8 cellular contexts compared by ENCODE assay signal in the genomic region with DNA sequence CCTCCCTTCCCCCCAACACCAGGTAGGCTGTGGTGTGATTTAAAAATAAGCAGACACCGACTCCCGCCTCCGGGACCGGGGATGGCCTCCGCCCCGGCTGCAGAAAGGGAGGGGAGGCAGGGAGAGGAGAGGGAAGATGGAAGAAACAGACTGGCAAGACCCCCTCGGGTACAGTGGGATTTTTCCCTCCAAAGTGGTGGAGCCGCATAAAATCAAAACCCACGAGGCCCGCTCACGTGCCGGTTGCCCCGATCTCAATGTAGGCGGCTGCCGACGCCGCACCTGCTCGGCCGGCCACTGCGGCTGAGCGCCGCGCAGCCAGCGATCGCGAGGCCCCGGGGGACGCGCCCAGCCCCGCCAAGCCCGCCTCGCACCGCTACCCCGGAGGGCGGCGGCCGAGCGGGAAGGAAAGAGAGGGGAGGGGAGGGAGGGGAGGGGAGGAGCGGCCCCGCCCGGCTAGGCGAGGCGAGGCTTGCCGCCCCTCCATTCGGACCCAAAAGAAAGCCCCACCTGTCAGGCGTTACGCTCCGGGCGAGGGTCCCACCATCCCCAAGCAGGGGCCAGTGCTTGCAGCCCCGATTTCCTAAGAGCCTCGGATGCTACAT. TPM values are rescaled to one million over a fixed set of nuclear protein-coding genes. Genes with fewer than 3 reads are reported as not detected.
DNase-seq lines count a peak whose midpoint lies in the region; ATAC-seq, FAIRE-seq and TF ChIP-seq lines count a peak whose summit lies in the region.

No MANE protein-coding gene starts in this region.

- no peaks in the 10 kb centered on the region for H3K36me3 ChIP-seq in BE2C
- no peaks in the 10 kb centered on the region for H3K36me3 ChIP-seq in sigmoid colon

- H3K27ac ChIP-seq in sigmoid colon = peak overlapping the region in 1 of 4 donors; percentile 44

- DNase-seq in BE2C (peak; percentile 52), HTR-8/SVneo (ENCODE audit: insufficient read length, low spot score) (peak; percentile 25), glutamatergic neuron (peak; percentile 87), sigmoid colon (no peak), SIG-M5 (lab: John Stamatoyannopoulos, UW) (no peak), GF-D8 (lab: John Stamatoyannopoulos, UW) (no peak)
- peak; percentile 71 for DNase-seq in activated CD4-positive, alpha-beta T cell treated with anti-CD3 and anti-CD28 coated beads, Interleukin-2, amount 10 ng/mL, durations not matched to agents 24 days and 14 days

- H3K4me1 Mint-ChIP-seq in activated CD4-positive, alpha-beta T cell treated with anti-CD3 and anti-CD28 coated beads, Interleukin-2, amount 10 ng/mL, durations not matched to agents 24 days and 14 days = peaks cover 10% of the 10 kb centered on the region
- peaks cover 27% of the 10 kb centered on the region for H3K4me1 Mint-ChIP-seq in glutamatergic neuron (ENCODE audit: low read depth, unreplicated experiment)

- TF ChIP-seq EP300 in sigmoid colon (IDR thresholded peaks at IDR 0.05) = no peak

- H3K27ac Mint-ChIP-seq in activated CD4-positive, alpha-beta T cell treated with anti-CD3 and anti-CD28 coated beads, Interleukin-2, amount 10 ng/mL, durations not matched to agents 24 days and 14 days = peak overlapping the region; percentile 62
- peak overlapping the region; percentile 96 for H3K27ac Mint-ChIP-seq in glutamatergic neuron (ENCODE audit: unreplicated experiment)

- H3K9me3 Mint-ChIP-seq in activated CD4-positive, alpha-beta T cell treated with anti-CD3 and anti-CD28 coated beads, Interleukin-2, amount 10 ng/mL, durations not matched to agents 24 days and 14 days = no peaks in the 10 kb centered on the region
- peaks cover 15% of the 10 kb centered on the region for H3K9me3 Mint-ChIP-seq in glutamatergic neuron (ENCODE audit: unreplicated experiment)

- no peaks in the 10 kb centered on the region for H3K36me3 Mint-ChIP-seq in activated CD4-positive, alpha-beta T cell treated with anti-CD3 and anti-CD28 coated beads, Interleukin-2, amount 10 ng/mL, durations not matched to agents 24 days and 14 days (ENCODE audit: low read depth)
- H3K36me3 Mint-ChIP-seq in glutamatergic neuron (ENCODE audit: unreplicated experiment) = no peaks in the 10 kb centered on the region

- intact Hi-C loops in activated CD4-positive, alpha-beta T cell treated with anti-CD3 and anti-CD28 coated beads, Interleukin-2, amount 10 ng/mL, durations not matched to agents 24 days and 14 days (cut with micrococcal nuclease) = loop anchor here (5.0 kb wide), 1 partner anchor 110 kb away; no protein-coding TSS in a partner anchor
- intact Hi-C loops in sigmoid colon (cut with DNase I) = no loop called here

- TF ChIP-seq CTCF in BE2C (IDR thresholded peaks at IDR 0.05; ENCODE audit: low read depth, low read length) (no peak), glutamatergic neuron (IDR thresholded peaks at IDR 0.05; ENCODE audit: partially characterized antibody, unreplicated experiment) (no peak), sigmoid colon (IDR thresholded peaks at IDR 0.05) (no peak)

- H3K4me1 ChIP-seq in BE2C (no peaks in the 10 kb centered on the region), sigmoid colon (peaks cover 0 to 17% (median 16%) of the 10 kb centered on the region in 4 donors)

- ATAC-seq in HG03135 (IDR thresholded peaks at IDR 0.05; ENCODE audit: unreplicated experiment) = no peak

- H3K9me3 ChIP-seq in BE2C (no peaks in the 10 kb centered on the region), sigmoid colon (no peaks in the 10 kb centered on the region)

- TF ChIP-seq POLR2A in sigmoid colon (IDR thresholded peaks at IDR 0.05) = no peak

- FAIRE-seq in HTR-8/SVneo (lab: Jason Lieb, UNC) = peak; percentile 36

- H3K27me3 Mint-ChIP-seq in activated CD4-positive, alpha-beta T cell treated with anti-CD3 and anti-CD28 coated beads, Interleukin-2, amount 10 ng/mL, durations not matched to agents 24 days and 14 days = peaks cover 40% of the 10 kb centered on the region
- peaks cover 17% of the 10 kb centered on the region for H3K27me3 Mint-ChIP-seq in glutamatergic neuron (ENCODE audit: unreplicated experiment)

- H3K4me3 ChIP-seq in BE2C (ENCODE audit: low read depth, low read length) = peak overlapping the region; percentile 76
- peak overlapping the region; percentile 3 to 43 (median 37) for H3K4me3 ChIP-seq in sigmoid colon

- peak overlapping the region; percentile 89 for H3K4me3 Mint-ChIP-seq in activated CD4-positive, alpha-beta T cell treated with anti-CD3 and anti-CD28 coated beads, Interleukin-2, amount 10 ng/mL, durations not matched to agents 24 days and 14 days
- peak overlapping the region; percentile 94 for H3K4me3 Mint-ChIP-seq in glutamatergic neuron (ENCODE audit: unreplicated experiment)

- WGBS in sigmoid colon, 2 donors = 1% methylated on average over 51 of the region's 51 CpGs

- H3K27me3 ChIP-seq in BE2C = no peaks in the 10 kb centered on the region
- H3K27me3 ChIP-seq in sigmoid colon = peaks cover 13 to 57% (median 44%) of the 10 kb centered on the region in 3 donors

RNA-seq across cellular contexts. Expression of a gene that starts 0.8 kb away (rescaled TPM):
- polyA plus RNA-seq in BE2C (2012; ENCODE audit: insufficient read depth, insufficient read length, low read depth) = 16.2 TPM
- total RNA-seq in activated CD4-positive, alpha-beta T cell treated with anti-CD3 and anti-CD28 coated beads, Interleukin-2, amount 10 ng/mL, durations not matched to agents 24 days and 14 days = 6.1 and 8.2 TPM in 2 replicates
- total RNA-seq in glutamatergic neuron (ENCODE audit: unreplicated experiment) = 373 TPM
- 1 to 10 TPM; 1.3 to 5.8 (median 3.9) TPM for total RNA-seq in sigmoid colon
- polyA plus RNA-seq in sigmoid colon = 1 to 10 TPM in 1 of 3 donors, under 1 TPM in 1, not detected in 1; under 0.01 to 2.7 TPM

RNA-seq across cellular contexts. Expression of a gene that starts 23.2 kb away (rescaled TPM):
- not detected for polyA plus RNA-seq in BE2C (2012; ENCODE audit: insufficient read depth, insufficient read length, low read depth)
- not detected in 2 replicates for total RNA-seq in activated CD4-positive, alpha-beta T cell treated with anti-CD3 and anti-CD28 coated beads, Interleukin-2, amount 10 ng/mL, durations not matched to agents 24 days and 14 days
- total RNA-seq in glutamatergic neuron (ENCODE audit: unreplicated experiment) = not detected
- total RNA-seq in sigmoid colon = not detected
- polyA plus RNA-seq in sigmoid colon = not detected

RNA-seq across cellular contexts. Expression of a gene that starts 53.2 kb away (rescaled TPM):
- polyA plus RNA-seq in BE2C (2012; ENCODE audit: insufficient read depth, insufficient read length, low read depth) = not detected
- total RNA-seq in activated CD4-positive, alpha-beta T cell treated with anti-CD3 and anti-CD28 coated beads, Interleukin-2, amount 10 ng/mL, durations not matched to agents 24 days and 14 days = not detected in 2 replicates
- 0.66 TPM for total RNA-seq in glutamatergic neuron (ENCODE audit: unreplicated experiment)
- under 1 TPM in 1 of 4 donors, not detected in 3; 0.55 TPM for total RNA-seq in sigmoid colon
- under 1 TPM in 1 of 3 donors, not detected in 2; 0.15 TPM for polyA plus RNA-seq in sigmoid colon

Comparison
In these comparisons a context has a peak if more than half of its experiments do, and no peak if none do; other contexts are left out.
1. DNase-seq: peak in BE2C (single experiment), HTR-8/SVneo (single experiment), activated CD4-positive, alpha-beta T cell treated with anti-CD3 and anti-CD28 coated beads, Interleukin-2, amount 10 ng/mL, durations not matched to agents 24 days and 14 days (single experiment) and glutamatergic neuron (single experiment); none in sigmoid colon (single experiment), SIG-M5 (single experiment) and GF-D8 (single experiment).
2. RNA of a gene that starts 0.8 kb away (total RNA-seq): 373 TPM in glutamatergic neuron (single experiment); 6.1 to 8.2 TPM in activated CD4-positive, alpha-beta T cell treated with anti-CD3 and anti-CD28 coated beads, Interleukin-2, amount 10 ng/mL, durations not matched to agents 24 days and 14 days and 1.3 to 5.8 TPM in sigmoid colon; every median in the first group is over 10 times any median in the second.